1 cellular context compared by ENCODE assay signal in the genomic region with DNA sequence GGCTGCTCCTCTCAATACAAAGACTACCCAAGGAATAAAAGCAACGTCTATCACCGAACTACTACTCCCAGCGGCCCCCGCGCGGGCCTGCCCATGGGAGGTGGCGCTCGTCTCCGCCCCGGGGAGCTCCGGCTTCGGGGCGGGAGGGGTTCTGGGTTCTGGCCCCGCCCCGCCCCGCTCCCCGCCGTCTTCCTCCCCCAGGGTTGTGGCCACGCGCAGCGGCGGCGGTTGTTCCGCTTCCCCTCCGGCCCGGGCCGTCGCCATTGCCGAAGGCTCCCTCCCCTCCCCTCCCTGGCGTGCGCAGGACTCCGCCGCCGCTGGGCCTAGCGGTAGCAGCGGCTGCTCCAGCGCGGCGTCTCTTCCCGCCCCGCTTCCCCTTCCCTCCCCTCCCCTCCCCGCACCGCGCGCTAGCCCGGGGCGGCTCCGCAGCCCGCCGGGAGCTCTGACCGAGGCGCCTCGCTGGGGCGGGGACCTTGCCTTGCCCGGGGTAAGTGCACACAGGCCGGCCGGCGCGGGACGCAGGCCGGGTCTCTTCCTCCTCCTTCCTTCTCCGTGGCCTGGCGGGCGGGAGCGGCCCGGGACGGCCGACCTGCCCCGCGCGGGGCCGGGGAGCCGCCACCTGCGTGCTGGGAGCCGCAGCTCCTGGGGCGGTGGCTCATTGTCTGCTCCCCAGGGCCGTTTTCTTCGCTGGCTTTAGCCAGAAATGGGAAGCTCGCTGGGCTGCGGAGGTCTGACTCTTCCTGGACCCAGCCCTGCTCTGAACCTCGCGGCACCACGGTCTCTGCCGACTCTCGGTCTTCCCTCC.
A peak's percentile ranks its signal among the peaks of the same experiment; 100 is the strongest.
TF ChIP-seq lines count a peak whose summit lies in the region.

Gene PAK2 (plus strand): TSS at position 187 of the 805 bp plus-strand sequence. CDS start 42,790 bp downstream, outside the sequence.

TF ChIP-seq in WTC11, 78 proteins besides CTCF, POLR2A, EP300 and RAD21 (continued from another document):
- TF ChIP-seq, protein P1, sequence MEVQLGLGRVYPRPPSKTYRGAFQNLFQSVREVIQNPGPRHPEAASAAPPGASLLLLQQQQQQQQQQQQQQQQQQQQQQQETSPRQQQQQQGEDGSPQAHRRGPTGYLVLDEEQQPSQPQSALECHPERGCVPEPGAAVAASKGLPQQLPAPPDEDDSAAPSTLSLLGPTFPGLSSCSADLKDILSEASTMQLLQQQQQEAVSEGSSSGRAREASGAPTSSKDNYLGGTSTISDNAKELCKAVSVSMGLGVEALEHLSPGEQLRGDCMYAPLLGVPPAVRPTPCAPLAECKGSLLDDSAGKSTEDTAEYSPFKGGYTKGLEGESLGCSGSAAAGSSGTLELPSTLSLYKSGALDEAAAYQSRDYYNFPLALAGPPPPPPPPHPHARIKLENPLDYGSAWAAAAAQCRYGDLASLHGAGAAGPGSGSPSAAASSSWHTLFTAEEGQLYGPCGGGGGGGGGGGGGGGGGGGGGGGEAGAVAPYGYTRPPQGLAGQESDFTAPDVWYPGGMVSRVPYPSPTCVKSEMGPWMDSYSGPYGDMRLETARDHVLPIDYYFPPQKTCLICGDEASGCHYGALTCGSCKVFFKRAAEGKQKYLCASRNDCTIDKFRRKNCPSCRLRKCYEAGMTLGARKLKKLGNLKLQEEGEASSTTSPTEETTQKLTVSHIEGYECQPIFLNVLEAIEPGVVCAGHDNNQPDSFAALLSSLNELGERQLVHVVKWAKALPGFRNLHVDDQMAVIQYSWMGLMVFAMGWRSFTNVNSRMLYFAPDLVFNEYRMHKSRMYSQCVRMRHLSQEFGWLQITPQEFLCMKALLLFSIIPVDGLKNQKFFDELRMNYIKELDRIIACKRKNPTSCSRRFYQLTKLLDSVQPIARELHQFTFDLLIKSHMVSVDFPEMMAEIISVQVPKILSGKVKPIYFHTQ (CRISPR knock-in tag; IDR thresholded peaks at IDR 0.05), result no peak
- TF ChIP-seq GTF2I (CRISPR knock-in tag; conservative IDR thresholded peaks at IDR 0.05) (no peak), ELF4 (CRISPR knock-in tag; IDR thresholded peaks at IDR 0.05; ENCODE audit: low read depth) (no peak), EMX1 (CRISPR knock-in tag; IDR thresholded peaks at IDR 0.05) (no peak), ZNF281 (CRISPR knock-in tag; IDR thresholded peaks at IDR 0.05) (no peak), FOXP4 (CRISPR knock-in tag; IDR thresholded peaks at IDR 0.05) (peak; percentile 24), ZNF671 (CRISPR knock-in tag; IDR thresholded peaks at IDR 0.05) (no peak)
- TF ChIP-seq, protein P2, sequence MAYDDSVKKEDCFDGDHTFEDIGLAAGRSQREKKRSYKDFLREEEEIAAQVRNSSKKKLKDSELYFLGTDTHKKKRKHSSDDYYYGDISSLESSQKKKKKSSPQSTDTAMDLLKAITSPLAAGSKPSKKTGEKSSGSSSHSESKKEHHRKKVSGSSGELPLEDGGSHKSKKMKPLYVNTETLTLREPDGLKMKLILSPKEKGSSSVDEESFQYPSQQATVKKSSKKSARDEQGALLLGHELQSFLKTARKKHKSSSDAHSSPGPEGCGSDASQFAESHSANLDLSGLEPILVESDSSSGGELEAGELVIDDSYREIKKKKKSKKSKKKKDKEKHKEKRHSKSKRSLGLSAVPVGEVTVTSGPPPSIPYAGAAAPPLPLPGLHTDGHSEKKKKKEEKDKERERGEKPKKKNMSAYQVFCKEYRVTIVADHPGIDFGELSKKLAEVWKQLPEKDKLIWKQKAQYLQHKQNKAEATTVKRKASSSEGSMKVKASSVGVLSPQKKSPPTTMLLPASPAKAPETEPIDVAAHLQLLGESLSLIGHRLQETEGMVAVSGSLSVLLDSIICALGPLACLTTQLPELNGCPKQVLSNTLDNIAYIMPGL (CRISPR knock-in tag; IDR thresholded peaks at IDR 0.05), result peak; percentile 78
